In genomic region chr5:91166040-91166807, GRCh38 we compare ENCODE assay signal across 22 cellular contexts.
DNase-seq lines count a peak whose midpoint lies in the region; ATAC-seq and TF ChIP-seq lines count a peak whose summit lies in the region.
"Had no signal": no experiment of that assay in that cellular context is flagged by ENCODE, and none has a peak within 500 bp of the region (broad histone marks: within the 10 kb centered on the region; RNA-seq: fewer than 3 reads in every experiment).

No MANE protein-coding gene starts in this region.

- TF ChIP-seq CTCF in Calu3 (IDR thresholded peaks at IDR 0.05; ENCODE audit: unreplicated experiment) (no peak), PC-3 (conservative IDR thresholded peaks at IDR 0.05; ENCODE audit: low read depth, low read length) (no peak), cardiac fibroblast (IDR thresholded peaks at IDR 0.05; ENCODE audit: low read depth, low read length) (no peak)

- peaks cover 57% of the 10 kb centered on the region for H3K4me1 Mint-ChIP-seq in Calu3 (ENCODE audit: low read depth, unreplicated experiment)

- ATAC-seq in PC-3 (no peak), HG03196 (IDR thresholded peaks at IDR 0.05; ENCODE audit: unreplicated experiment) (no peak), HG02885 (IDR thresholded peaks at IDR 0.05; ENCODE audit: poor library complexity, unreplicated experiment) (no peak)
- ATAC-seq: esophagus mucosa, heart right ventricle, pancreas had no signal

- no peaks in the 10 kb centered on the region for H3K9me2 ChIP-seq in PC-3 (replicated peaks; ENCODE audit: low read length)

- no peaks in the 10 kb centered on the region for H3K9me3 ChIP-seq in PC-3 (ENCODE audit: low read length)
- H3K9me3 ChIP-seq: HAP-1, heart right ventricle, pancreas, SJCRH30, uterus had no signal

- H3K36me3 Mint-ChIP-seq in Calu3 (ENCODE audit: insufficient read depth, unreplicated experiment) = peaks cover 15% of the 10 kb centered on the region
- H3K36me3 Mint-ChIP-seq: naive B cell had no signal

- H2AFZ ChIP-seq in PC-3 (ENCODE audit: low read length) = peak overlapping the region; percentile 13; the same call in 1 of the 2 replicates

- no peaks in the 10 kb centered on the region for H4K20me1 ChIP-seq in PC-3 (ENCODE audit: low read length)

- no peaks in the 10 kb centered on the region for H3K36me3 ChIP-seq in PC-3 (ENCODE audit: low read depth, low read length)
- H3K36me3 ChIP-seq: HAP-1, heart right ventricle, pancreas, SJCRH30, uterus had no signal

- DNase-seq in Calu3 (no peak), PC-3 (peak; percentile 48), cardiac fibroblast (ENCODE audit: low read depth in 2 of 2) (peak; percentile 72 to 87), islet precursor cell (peak; percentile 60), NOMO-1 (lab: John Stamatoyannopoulos, UW; ENCODE audit: unreplicated experiment in 2 of 2) (no peak), NCI-H69 (lab: John Stamatoyannopoulos, UW) (no peak)
- DNase-seq: activated CD4-positive, alpha-beta T cell treated with anti-CD3 and anti-CD28 coated beads for 1 hour; activated gamma-delta T cell treated with Interleukin-2 at 50 U/mL for 16 hours; cortex of kidney; heart right ventricle; Karpas-422; naive B cell; NCI-H1092 treated with DMSO at 0.1 percent for 48 hours; NCI-H526; pancreas; SJCRH30; uterus had no signal

- no peaks in the 10 kb centered on the region for H3K79me2 ChIP-seq in PC-3 (ENCODE audit: low read length)

- H3K4me3 Mint-ChIP-seq in Calu3 (ENCODE audit: low read depth, unreplicated experiment) = no peak overlapping the region
- H3K4me3 Mint-ChIP-seq: T-helper 2 cell treated with Interferon-gamma antibody and Interleukin-4, amounts not matched to agents 5 μg/mL and 100 μg/mL, for 36 hours had no signal

- H3K4me3 ChIP-seq in PC-3 (ENCODE audit: low read length) = no peak overlapping the region
- H3K4me3 ChIP-seq in cardiac fibroblast (replicated peaks in 1 of 2; ENCODE audit: low read depth in 2 of 2, low read length in 2 of 2) = no peak overlapping the region
- H3K4me3 ChIP-seq: HAP-1, heart right ventricle, pancreas, SJCRH30, uterus had no signal

- peak overlapping the region; percentile 29 for H3K27ac Mint-ChIP-seq in Calu3 (ENCODE audit: unreplicated experiment)
- H3K27ac Mint-ChIP-seq: naive B cell; T-helper 2 cell treated with Interferon-gamma antibody and Interleukin-4, amounts not matched to agents 5 μg/mL and 100 μg/mL, for 36 hours had no signal

- H3K9me3 Mint-ChIP-seq in Calu3 (ENCODE audit: low read depth, unreplicated experiment) = no peaks in the 10 kb centered on the region
- H3K9me3 Mint-ChIP-seq: T-helper 2 cell treated with Interferon-gamma antibody and Interleukin-4, amounts not matched to agents 5 μg/mL and 100 μg/mL, for 36 hours had no signal

- BruUV-seq in Calu3 (replicated peaks; lab: Mats Ljungman, UMichigan) (no TSS peak), PC-3 (replicated peaks; lab: Mats Ljungman, UMichigan) (no TSS peak)

- no peaks in the 10 kb centered on the region for H3F3A ChIP-seq in PC-3 (ENCODE audit: low read length, unreplicated experiment)

- POLR2A ChIA-PET in PC-3 (lab: Charles Lee; ENCODE audit: unreplicated experiment) = no interaction called here

- no peaks in the 10 kb centered on the region for H3K27me3 Mint-ChIP-seq in Calu3 (ENCODE audit: unreplicated experiment)
- H3K27me3 Mint-ChIP-seq: naive B cell had no signal

- CTCF ChIA-PET in Calu3 (lab: Charles Lee) (no interaction called here), PC-3 (lab: Charles Lee) (no interaction called here)

- no peaks in the 10 kb centered on the region for H3K27me3 ChIP-seq in PC-3 (ENCODE audit: low read length)
- H3K27me3 ChIP-seq: heart right ventricle, pancreas, SJCRH30, uterus had no signal

- peaks cover 56% of the 10 kb centered on the region for H3K4me1 ChIP-seq in PC-3 (ENCODE audit: insufficient read depth, low read length)
- H3K4me1 ChIP-seq: uterus had no signal

- no peak overlapping the region for H3K9ac ChIP-seq in PC-3 (ENCODE audit: low read length)

- H3K27ac ChIP-seq in PC-3 (ENCODE audit: low read length) = peak overlapping the region; percentile 33
- H3K27ac ChIP-seq: heart right ventricle, pancreas, SJCRH30, uterus had no signal

- H3K4me2 ChIP-seq in PC-3 (ENCODE audit: low read length) = peak overlapping the region; percentile 27; the same call in 1 of the 2 replicates

- intact Hi-C loops in Calu3 (cut with micrococcal nuclease; ENCODE audit: unreplicated experiment) (no loop called here), PC-3 (cut with micrococcal nuclease) (no loop called here)

Comparison
In these comparisons a context has a peak if more than half of its experiments do, and no peak if none do; other contexts are left out.
1. DNase-seq: peak in PC-3 (single experiment), cardiac fibroblast (2 of 2) and islet precursor cell (single experiment); none in Calu3 (single experiment), NOMO-1 (0 of 2) and NCI-H69 (single experiment).